Comparison of ENCODE assay signal across 34 cellular contexts in the genomic region with DNA sequence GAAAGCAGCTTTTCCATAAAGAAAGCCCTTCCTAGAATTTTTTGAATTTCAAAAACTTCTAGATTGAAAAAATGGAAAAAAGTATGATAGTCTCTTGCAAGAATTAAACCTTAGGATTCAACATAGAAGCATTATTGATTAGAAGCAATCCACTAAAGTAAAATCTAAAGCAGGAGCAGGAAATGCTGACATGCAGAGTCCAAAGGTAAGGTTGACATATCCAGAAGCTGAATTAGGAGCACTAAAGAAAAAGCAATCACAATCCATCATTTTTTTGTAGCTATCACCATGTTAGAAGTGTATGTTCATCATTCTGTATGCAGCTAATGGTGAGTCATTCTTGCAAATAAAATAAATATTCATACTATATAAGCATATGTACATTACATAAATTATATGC. TPM values are rescaled to one million over a fixed set of nuclear protein-coding genes. Genes with fewer than 3 reads are reported as not detected.
"Had no signal": no experiment of that assay in that cellular context is flagged by ENCODE, and none has a peak within 500 bp of the region (broad histone marks: within the 10 kb centered on the region; RNA-seq: fewer than 3 reads in every experiment).

No MANE protein-coding gene starts in this region.

- ATAC-seq: activated CD8-positive, alpha-beta T cell treated with anti-CD3 and anti-CD28 coated beads for 36 hours; activated naive CD4-positive, alpha-beta T cell treated with anti-CD3 and anti-CD28 coated beads, Interleukin-2, amount 50 U/mL, for 72 hours; activated T-cell treated with anti-CD3 and anti-CD28 coated beads, Interleukin-2, amount 50 U/mL, for 4 hours; activated T-cell treated with anti-CD3 and anti-CD28 coated beads, Interleukin-2, amount 50 U/mL, for 72 hours; activated T-helper 17 cell treated with anti-CD3 and anti-CD28 coated beads, Interleukin-2, amount 50 U/mL, for 72 hours; body of pancreas had no signal

- DNase-seq: activated B cell treated with CpG ODN at 0.5 μM for 24 hours; activated CD4-positive, alpha-beta memory T cell treated with anti-CD3 and anti-CD28 coated beads for 36 hours; activated CD4-positive, alpha-beta T cell treated with anti-CD3 and anti-CD28 coated beads for 4 hours; activated CD4-positive, alpha-beta T cell treated with anti-CD3 and anti-CD28 coated beads, Interleukin-2, amount 10 ng/mL, durations not matched to agents 24 days and 14 days; activated CD4-positive, alpha-beta T cell treated with anti-CD3 and anti-CD28 coated beads, Interleukin-2, amount 50 U/mL, for 1 hour; activated CD4-positive, alpha-beta T cell treated with anti-CD3 and anti-CD28 coated beads, Interleukin-2, amount 50 U/mL, for 4 hours; activated CD4-positive, CD25-positive, alpha-beta regulatory T cell treated with anti-CD3 and anti-CD28 coated beads, Interleukin-2, amount 50 U/mL, for 72 hours; activated CD8-positive, alpha-beta memory T cell treated with anti-CD3 and anti-CD28 coated beads, Interleukin-2, amount 50 U/mL, for 4 hours; activated CD8-positive, alpha-beta T cell treated with anti-CD3 and anti-CD28 coated beads for 36 hours; activated effector memory CD4-positive, alpha-beta T cell treated with anti-CD3 and anti-CD28 coated beads, Interleukin-2, amount 50 U/mL, for 16 hours; activated gamma-delta T cell treated with Interleukin-2 at 50 U/mL for 16 hours; activated naive CD4-positive, alpha-beta T cell; activated naive CD4-positive, alpha-beta T cell treated with anti-CD3 and anti-CD28 coated beads for 36 hours; activated naive CD4-positive, alpha-beta T cell treated with anti-CD3 and anti-CD28 coated beads, Interleukin-2, amount 50 U/mL, for 16 hours; activated naive CD8-positive, alpha-beta T cell treated with anti-CD3 and anti-CD28 coated beads for 36 hours; activated T-cell treated with anti-CD3 and anti-CD28 coated beads for 4 hours; activated T-cell treated with anti-CD3 and anti-CD28 coated beads, Interleukin-2, amount 50 U/mL, for 1 hour; activated T-cell treated with anti-CD3 and anti-CD28 coated beads, Interleukin-2, amount 50 U/mL, for 4 hours; activated T-cell treated with anti-CD3 and anti-CD28 coated beads, Interleukin-2, amount 50 U/mL, for 72 hours; adrenal gland; amniotic stem cell; aorta; body of pancreas; brain microvascular endothelial cell; central memory CD4-positive, alpha-beta T cell; T-helper 1 cell; T-helper 2 cell; T-helper 9 cell had no signal

- H3K36me3 ChIP-seq: adrenal gland, brain microvascular endothelial cell, breast epithelium had no signal

- H3K4me3 ChIP-seq: adrenal gland, body of pancreas, breast epithelium had no signal

- H3K27me3 ChIP-seq: adrenal gland, body of pancreas, brain microvascular endothelial cell, breast epithelium had no signal

- H3K27ac ChIP-seq: adrenal gland, body of pancreas, brain microvascular endothelial cell, breast epithelium, VCaP had no signal

- H3K4me1 ChIP-seq: adrenal gland, body of pancreas, breast epithelium had no signal

- H3K9me3 ChIP-seq: adrenal gland, body of pancreas, breast epithelium had no signal

RNA-seq across cellular contexts. Expression of gene RNF180, which starts 39.4 kb away (rescaled TPM):
- total RNA-seq: activated B cell treated with CpG ODN at 0.5 μM for 24 hours; activated CD4-positive, alpha-beta memory T cell treated with anti-CD3 and anti-CD28 coated beads for 36 hours; activated CD4-positive, alpha-beta T cell treated with anti-CD3 and anti-CD28 coated beads, Interleukin-2, amount 10 ng/mL, durations not matched to agents 24 days and 14 days; activated CD8-positive, alpha-beta memory T cell treated with anti-CD3 and anti-CD28 coated beads for 36 hours; activated CD8-positive, alpha-beta T cell treated with anti-CD3 and anti-CD28 coated beads for 36 hours; activated naive CD4-positive, alpha-beta T cell treated with anti-CD3 and anti-CD28 coated beads for 36 hours; activated naive CD4-positive, alpha-beta T cell treated with anti-CD3 and anti-CD28 coated beads, Interleukin-2, amount 50 U/mL, for 72 hours; activated naive CD8-positive, alpha-beta T cell treated with anti-CD3 and anti-CD28 coated beads for 36 hours; activated T-cell treated with anti-CD3 and anti-CD28 coated beads, Interleukin-2, amount 50 U/mL, for 4 hours; activated T-cell treated with anti-CD3 and anti-CD28 coated beads, Interleukin-2, amount 50 U/mL, for 72 hours; activated T-helper 1 cell treated with anti-CD3 and anti-CD28 coated beads, Interleukin-12 subunit alpha, Interleukin-12 subunit beta, Interleukin-2, Interleukin-4 antibody, amounts not matched to agents 30 ng/mL and 10 ng/mL and 1 ng/mL, durations not matched to agents 14 hours and 24 hours and 36 hours; activated T-helper 17 cell treated with anti-CD3 and anti-CD28 coated beads, Interleukin-2, amount 50 U/mL, for 72 hours had no signal
